In the genomic region with DNA sequence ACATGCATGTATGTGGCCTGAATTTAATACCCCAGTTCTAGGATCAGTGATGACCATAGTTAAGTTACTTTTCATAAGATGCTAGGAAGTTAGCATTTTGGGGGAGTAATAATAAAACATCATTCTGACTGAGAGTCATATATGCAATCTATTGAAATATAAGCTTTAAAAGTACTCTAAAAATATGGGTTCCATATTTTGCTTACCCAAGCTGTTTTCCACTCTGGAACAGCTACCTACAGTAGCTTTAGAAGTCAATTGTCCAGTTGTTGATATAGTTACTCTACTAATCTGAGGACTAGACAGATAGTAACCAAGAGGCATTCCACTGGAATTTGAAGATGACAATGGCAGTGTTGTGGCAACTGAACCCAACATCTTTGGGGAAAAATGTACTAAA, we compare ENCODE assay signal across 36 cellular contexts. TPM values are rescaled to one million over a fixed set of nuclear protein-coding genes. Genes with fewer than 3 reads are reported as not detected.
"Had no signal": no experiment of that assay in that cellular context is flagged by ENCODE, and none has a peak within 500 bp of the region (broad histone marks: within the 10 kb centered on the region; RNA-seq: fewer than 3 reads in every experiment).

No MANE protein-coding gene starts in this region.

- H3K27me3 ChIP-seq: adrenal gland, body of pancreas, brain microvascular endothelial cell, breast epithelium had no signal

- H3K9me3 ChIP-seq: body of pancreas, breast epithelium had no signal

- H3K4me3 ChIP-seq: adrenal gland, body of pancreas, breast epithelium had no signal

- H3K4me1 ChIP-seq: adrenal gland, body of pancreas, breast epithelium had no signal

- H3K36me3 ChIP-seq: adrenal gland, brain microvascular endothelial cell, breast epithelium had no signal

- H3K27ac ChIP-seq: adrenal gland, body of pancreas, brain microvascular endothelial cell, breast epithelium, VCaP had no signal

- ATAC-seq: activated CD8-positive, alpha-beta T cell treated with anti-CD3 and anti-CD28 coated beads for 36 hours; activated naive CD4-positive, alpha-beta T cell treated with anti-CD3 and anti-CD28 coated beads, Interleukin-2, amount 50 U/mL, for 72 hours; activated T-cell treated with anti-CD3 and anti-CD28 coated beads, Interleukin-2, amount 50 U/mL, for 4 hours; activated T-cell treated with anti-CD3 and anti-CD28 coated beads, Interleukin-2, amount 50 U/mL, for 72 hours; activated T-helper 17 cell treated with anti-CD3 and anti-CD28 coated beads, Interleukin-2, amount 50 U/mL, for 72 hours; body of pancreas had no signal

- FAIRE-seq: astrocyte, TTC549 had no signal

- DNase-seq: activated B cell treated with CpG ODN at 0.5 μM for 24 hours; activated CD4-positive, alpha-beta memory T cell treated with anti-CD3 and anti-CD28 coated beads for 36 hours; activated CD4-positive, alpha-beta T cell treated with anti-CD3 and anti-CD28 coated beads for 4 hours; activated CD4-positive, alpha-beta T cell treated with anti-CD3 and anti-CD28 coated beads, Interleukin-2, amount 10 ng/mL, durations not matched to agents 24 days and 14 days; activated CD4-positive, alpha-beta T cell treated with anti-CD3 and anti-CD28 coated beads, Interleukin-2, amount 50 U/mL, for 1 hour; activated CD4-positive, alpha-beta T cell treated with anti-CD3 and anti-CD28 coated beads, Interleukin-2, amount 50 U/mL, for 4 hours; activated CD4-positive, CD25-positive, alpha-beta regulatory T cell treated with anti-CD3 and anti-CD28 coated beads, Interleukin-2, amount 50 U/mL, for 72 hours; activated CD8-positive, alpha-beta memory T cell treated with anti-CD3 and anti-CD28 coated beads, Interleukin-2, amount 50 U/mL, for 4 hours; activated CD8-positive, alpha-beta T cell treated with anti-CD3 and anti-CD28 coated beads for 36 hours; activated effector memory CD4-positive, alpha-beta T cell treated with anti-CD3 and anti-CD28 coated beads, Interleukin-2, amount 50 U/mL, for 16 hours; activated gamma-delta T cell treated with Interleukin-2 at 50 U/mL for 16 hours; activated naive CD4-positive, alpha-beta T cell; activated naive CD4-positive, alpha-beta T cell treated with anti-CD3 and anti-CD28 coated beads for 36 hours; activated naive CD4-positive, alpha-beta T cell treated with anti-CD3 and anti-CD28 coated beads, Interleukin-2, amount 50 U/mL, for 16 hours; activated naive CD8-positive, alpha-beta T cell treated with anti-CD3 and anti-CD28 coated beads for 36 hours; activated T-cell treated with anti-CD3 and anti-CD28 coated beads for 4 hours; activated T-cell treated with anti-CD3 and anti-CD28 coated beads, Interleukin-2, amount 50 U/mL, for 1 hour; activated T-cell treated with anti-CD3 and anti-CD28 coated beads, Interleukin-2, amount 50 U/mL, for 4 hours; activated T-cell treated with anti-CD3 and anti-CD28 coated beads, Interleukin-2, amount 50 U/mL, for 72 hours; adrenal gland; amniotic stem cell; aorta; body of pancreas; brain microvascular endothelial cell; central memory CD4-positive, alpha-beta T cell; T-helper 1 cell; T-helper 2 cell; T-helper 9 cell had no signal

RNA-seq across cellular contexts. Expression of gene LMNTD1, which starts 4.0 kb away (rescaled TPM):
- total RNA-seq: activated B cell treated with CpG ODN at 0.5 μM for 24 hours; activated CD4-positive, alpha-beta memory T cell treated with anti-CD3 and anti-CD28 coated beads for 36 hours; activated CD4-positive, alpha-beta T cell treated with anti-CD3 and anti-CD28 coated beads, Interleukin-2, amount 10 ng/mL, durations not matched to agents 24 days and 14 days; activated CD8-positive, alpha-beta memory T cell treated with anti-CD3 and anti-CD28 coated beads for 36 hours; activated CD8-positive, alpha-beta T cell treated with anti-CD3 and anti-CD28 coated beads for 36 hours; activated naive CD4-positive, alpha-beta T cell treated with anti-CD3 and anti-CD28 coated beads for 36 hours; activated naive CD4-positive, alpha-beta T cell treated with anti-CD3 and anti-CD28 coated beads, Interleukin-2, amount 50 U/mL, for 72 hours; activated naive CD8-positive, alpha-beta T cell treated with anti-CD3 and anti-CD28 coated beads for 36 hours; activated T-cell treated with anti-CD3 and anti-CD28 coated beads, Interleukin-2, amount 50 U/mL, for 4 hours; activated T-cell treated with anti-CD3 and anti-CD28 coated beads, Interleukin-2, amount 50 U/mL, for 72 hours; activated T-helper 1 cell treated with anti-CD3 and anti-CD28 coated beads, Interleukin-12 subunit alpha, Interleukin-12 subunit beta, Interleukin-2, Interleukin-4 antibody, amounts not matched to agents 30 ng/mL and 10 ng/mL and 1 ng/mL, durations not matched to agents 14 hours and 24 hours and 36 hours; activated T-helper 17 cell treated with anti-CD3 and anti-CD28 coated beads, Interleukin-2, amount 50 U/mL, for 72 hours; aorta; astrocyte; breast epithelium had no signal
- polyA plus RNA-seq: aorta had no signal
